ENCODE assay signal across 11 cellular contexts in genomic region chr1:45864765-45865164, GRCh38.
DNase-seq lines count a peak whose midpoint lies in the region; ATAC-seq and TF ChIP-seq lines count a peak whose summit lies in the region.
"Had no signal": no experiment of that assay in that cellular context is flagged by ENCODE, and none has a peak within 500 bp of the region (broad histone marks: within the 10 kb centered on the region; RNA-seq: fewer than 3 reads in every experiment).

No MANE protein-coding gene starts in this region.

- no peaks in the 10 kb centered on the region for H3K27me3 ChIP-seq in GM23248 (replicated peaks; ENCODE audit: insufficient read depth)
- no peaks in the 10 kb centered on the region for H3K27me3 ChIP-seq in lower lobe of right lung (ENCODE audit: low read depth)
- H3K27me3 ChIP-seq: right lobe of liver had no signal

- H3K4me1 ChIP-seq in GM23248 (ENCODE audit: insufficient read depth): no peaks in the 10 kb centered on the region; the same call in 1 of the 2 replicates
- no peaks in the 10 kb centered on the region for H3K4me1 ChIP-seq in lower lobe of right lung

- no peaks in the 10 kb centered on the region for H4K20me1 ChIP-seq in GM23248 (ENCODE audit: insufficient read depth)

- in situ Hi-C loops in GM23248 (cut with MboI): no loop called here
- in situ Hi-C loops in astrocyte of the spinal cord (cut with HindIII; ENCODE audit: low sequenced_read_pairs): no loop called here

- H3K27ac ChIP-seq in 22Rv1 (peak overlapping the region; percentile 47), GM23248 (no peak overlapping the region), lower lobe of right lung (no peak overlapping the region)
- H3K27ac ChIP-seq: right lobe of liver had no signal

- TF ChIP-seq CTCF in 22Rv1 (IDR thresholded peaks at IDR 0.05): no peak
- no peak for TF ChIP-seq CTCF in astrocyte of the spinal cord (IDR thresholded peaks at IDR 0.05; ENCODE audit: low read depth, low read length)
- TF ChIP-seq CTCF in lower lobe of right lung (IDR thresholded peaks at IDR 0.05): no peak

- WGBS in GM23248 (ENCODE audit: low coverage in 1 of 2, low lambda C conversion rate in 2 of 2, missing lambda C conversion rate in 2 of 2), 2 experiments: 52 to 55% methylated on average over 4 of the region's 4 CpGs

- no peaks in the 10 kb centered on the region for H3F3A ChIP-seq in GM23248 (ENCODE audit: insufficient read depth)

- H3K9ac ChIP-seq in GM23248: peak overlapping the region; percentile 23; the same call in 1 of the 2 replicates

- H3K79me2 ChIP-seq in GM23248 (ENCODE audit: insufficient read depth): peaks cover 89% of the 10 kb centered on the region

- H3K9me2 ChIP-seq in GM23248 (ENCODE audit: insufficient read depth): no peaks in the 10 kb centered on the region

- H3K9me3 ChIP-seq in GM23248 (ENCODE audit: low read depth): no peaks in the 10 kb centered on the region
- no peaks in the 10 kb centered on the region for H3K9me3 ChIP-seq in lower lobe of right lung
- H3K9me3 ChIP-seq: right lobe of liver had no signal

- intact Hi-C loops in lower lobe of right lung (cut with DNase I): no loop called here

- H3K4me2 ChIP-seq in GM23248 (ENCODE audit: unreplicated experiment): peak overlapping the region; percentile 48

- ATAC-seq in lower lobe of right lung (peak in 1 of 2 donors; percentile 28), GM18511 (IDR thresholded peaks at IDR 0.05; ENCODE audit: unreplicated experiment) (no peak), HG03159 (IDR thresholded peaks at IDR 0.05; ENCODE audit: unreplicated experiment) (no peak), HG02973 (IDR thresholded peaks at IDR 0.05; ENCODE audit: unreplicated experiment) (no peak)
- ATAC-seq: right lobe of liver had no signal

- peak; percentile 26 for DNase-seq in GM23248
- DNase-seq in astrocyte of the spinal cord (ENCODE audit: low read depth, low spot score): peak; percentile 29
- DNase-seq in lower lobe of right lung: no peak
- DNase-seq in ecto neural progenitor cell (ENCODE audit: low spot score): no peak
- DNase-seq: activated CD4-positive, alpha-beta T cell treated with anti-CD3 and anti-CD28 coated beads for 4 hours; activated naive CD4-positive, alpha-beta T cell treated with anti-CD3 and anti-CD28 coated beads, Interleukin-2, amount 50 U/mL, for 16 hours; right lobe of liver had no signal

- peak overlapping the region; percentile 38 for H2AFZ ChIP-seq in GM23248

- no peaks in the 10 kb centered on the region for H3K36me3 ChIP-seq in GM23248 (ENCODE audit: low read depth)
- H3K36me3 ChIP-seq in lower lobe of right lung: no peaks in the 10 kb centered on the region
- H3K36me3 ChIP-seq: right lobe of liver had no signal

- peak overlapping the region; percentile 60 for H3K4me3 ChIP-seq in GM23248
- peak overlapping the region; percentile 37 for H3K4me3 ChIP-seq in astrocyte of the spinal cord (ENCODE audit: low read depth, low read length)
- H3K4me3 ChIP-seq in lower lobe of right lung: peak overlapping the region; percentile 40
- H3K4me3 ChIP-seq: right lobe of liver had no signal

Comparison
In these comparisons a context has a peak if more than half of its experiments do, and no peak if none do; other contexts are left out.
1. DNase-seq: peak in GM23248 (single experiment) and astrocyte of the spinal cord (single experiment); none in lower lobe of right lung (single experiment) and ecto neural progenitor cell (single experiment).
2. Peak in every context shown above with its lines, with median percentiles within 50 percentile points of each other: H3K4me3 ChIP-seq.